31 cellular contexts compared by ENCODE assay signal in the genomic region with DNA sequence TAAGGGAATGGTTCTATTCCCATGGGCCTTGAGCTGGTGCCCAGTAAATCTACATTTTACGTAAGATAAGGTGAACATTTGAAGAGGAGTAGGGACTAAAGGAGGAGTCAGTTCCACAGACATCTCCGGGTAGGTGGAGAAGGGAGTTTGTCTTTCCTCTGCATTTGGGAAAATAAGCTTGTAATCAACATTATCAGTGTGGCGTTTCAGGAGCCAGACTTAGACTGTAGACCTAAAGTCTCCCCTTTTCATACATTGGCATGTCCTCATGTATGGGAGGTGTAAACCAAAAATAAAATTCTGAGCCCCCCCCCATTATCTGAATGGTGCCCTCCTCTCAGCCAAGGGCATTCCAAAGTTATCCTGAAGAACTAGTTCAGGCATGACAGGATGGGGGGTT. TPM values are rescaled to one million over a fixed set of nuclear protein-coding genes. Genes with fewer than 3 reads are reported as not detected.
A peak's percentile ranks its signal among the peaks of the same experiment; 100 is the strongest.
DNase-seq lines count a peak whose midpoint lies in the region; ATAC-seq, FAIRE-seq and TF ChIP-seq lines count a peak whose summit lies in the region.
"Had no signal": no experiment of that assay in that cellular context is flagged by ENCODE, and none has a peak within 500 bp of the region (broad histone marks: within the 10 kb centered on the region; RNA-seq: fewer than 3 reads in every experiment).

No MANE protein-coding gene starts in this region.

- H3K27me3 ChIP-seq in HUES48 (ENCODE audit: control insufficient read depth, insufficient read depth, low read length) (no peaks in the 10 kb centered on the region), endodermal cell (ENCODE audit: control insufficient read depth, insufficient read depth, low read length, poor library complexity, severe bottlenecking) (no peaks in the 10 kb centered on the region)
- H3K27me3 ChIP-seq: dorsolateral prefrontal cortex, neutrophil, upper lobe of right lung had no signal

- peaks cover 90% of the 10 kb centered on the region for H3K4me1 ChIP-seq in A549
- H3K4me1 ChIP-seq in HUES48 (ENCODE audit: control insufficient read depth, insufficient read depth, low read length), result peaks cover 37% of the 10 kb centered on the region
- peaks cover 57% of the 10 kb centered on the region for H3K4me1 ChIP-seq in endodermal cell (ENCODE audit: control insufficient read depth, insufficient read depth, low read length)
- H3K4me1 ChIP-seq: psoas muscle had no signal

- ATAC-seq in A549, result no peak
- ATAC-seq in HG03469 (IDR thresholded peaks at IDR 0.05; ENCODE audit: unreplicated experiment), result no peak
- no peak for ATAC-seq in stimulated activated naive CD8-positive, alpha-beta T cell treated with anti-CD3 and anti-CD28 coated beads, Interleukin-15, amount 100 ng/mL, for 72 hours
- ATAC-seq: activated CD8-positive, alpha-beta T cell treated with anti-CD3 and anti-CD28 coated beads for 36 hours; CD8-positive, alpha-beta T cell; psoas muscle; Right ventricle myocardium inferior had no signal

- DNase-seq in A549 (ENCODE audit: low read depth in 1 of 2, low spot score in 1 of 2), result no peak
- DNase-seq in endodermal cell, result no peak
- no peak for DNase-seq in osteocyte (ENCODE audit: extremely low spot score, unreplicated experiment)
- no peak for DNase-seq in stimulated activated naive CD8-positive, alpha-beta T cell treated with anti-CD3 and anti-CD28 coated beads, Interleukin-15, amount 100 ng/mL, for 72 hours
- no peak for DNase-seq in NCI-H2107 (lab: John Stamatoyannopoulos, UW)
- DNase-seq in ACHN, result no peak
- DNase-seq: activated CD4-positive, alpha-beta T cell treated with anti-CD3 and anti-CD28 coated beads for 1 hour; activated CD8-positive, alpha-beta memory T cell treated with anti-CD3 and anti-CD28 coated beads, Interleukin-2, amount 50 U/mL, for 48 hours; activated CD8-positive, alpha-beta T cell treated with anti-CD3 and anti-CD28 coated beads for 36 hours; activated naive CD4-positive, alpha-beta T cell treated with Interleukin-2 at 50 U/mL for 16 hours; CD8-positive, alpha-beta T cell; cerebellar nuclear complex; dorsolateral prefrontal cortex; IMR-90; MV-4-11; NCI-H1436; NCI-H2081 treated with DMSO at 0.1 percent for 48 hours; psoas muscle; stimulated activated CD4-positive, alpha-beta T cell treated with anti-CD3 and anti-CD28 coated beads, Interleukin-15, amount 100 ng/mL, for 24 hours; stimulated activated CD4-positive, alpha-beta T cell treated with anti-CD3 and anti-CD28 coated beads, Interleukin-4, amount 100 ng/mL, for 4 hours; substantia nigra; T-helper 2 cell; upper lobe of right lung had no signal

- no peak for TF ChIP-seq POLR2A in A549 (IDR thresholded peaks at IDR 0.05; ENCODE audit: low read length)

- H3K27ac Mint-ChIP-seq in endodermal cell, result peak overlapping the region; percentile 54
- peak overlapping the region; percentile 16 for H3K27ac Mint-ChIP-seq in osteocyte (ENCODE audit: unreplicated experiment)
- H3K27ac Mint-ChIP-seq in stimulated activated naive CD8-positive, alpha-beta T cell treated with anti-CD3 and anti-CD28 coated beads, Interleukin-15, amount 100 ng/mL, for 72 hours, result peak overlapping the region in 1 of 2 donors; percentile 62
- H3K27ac Mint-ChIP-seq: activated CD8-positive, alpha-beta T cell treated with anti-CD3 and anti-CD28 coated beads for 36 hours; activated T-helper 1 cell treated with anti-CD3 and anti-CD28 coated beads, Interleukin-12 subunit alpha, Interleukin-12 subunit beta, Interleukin-2, Interleukin-4 antibody, amounts not matched to agents 30 ng/mL and 10 ng/mL and 1 ng/mL, durations not matched to agents 14 hours and 24 hours and 36 hours; B cell; CD8-positive, alpha-beta T cell had no signal

- H3K27ac ChIP-seq in A549, result peak overlapping the region; percentile 22 to 89; a peak in 4 of 6 replicates
- peak overlapping the region; percentile 40 for H3K27ac ChIP-seq in HUES48 (ENCODE audit: low read depth, low read length)
- peak overlapping the region; percentile 0 for H3K27ac ChIP-seq in endodermal cell (ENCODE audit: low read depth, low read length)
- H3K27ac ChIP-seq: neutrophil, psoas muscle, upper lobe of right lung had no signal

- no peaks in the 10 kb centered on the region for H3K27me3 Mint-ChIP-seq in endodermal cell (ENCODE audit: insufficient read depth)
- no peaks in the 10 kb centered on the region for H3K27me3 Mint-ChIP-seq in osteocyte (ENCODE audit: unreplicated experiment)
- H3K27me3 Mint-ChIP-seq in stimulated activated naive CD8-positive, alpha-beta T cell treated with anti-CD3 and anti-CD28 coated beads, Interleukin-15, amount 100 ng/mL, for 72 hours, result no peaks in the 10 kb centered on the region
- H3K27me3 Mint-ChIP-seq: activated CD8-positive, alpha-beta T cell treated with anti-CD3 and anti-CD28 coated beads for 36 hours had no signal

- no peak for TF ChIP-seq EP300 in A549 (IDR thresholded peaks at IDR 0.05)

- no peaks in the 10 kb centered on the region for H3K9me3 Mint-ChIP-seq in endodermal cell
- no peaks in the 10 kb centered on the region for H3K9me3 Mint-ChIP-seq in osteocyte (ENCODE audit: unreplicated experiment)
- H3K9me3 Mint-ChIP-seq in stimulated activated naive CD8-positive, alpha-beta T cell treated with anti-CD3 and anti-CD28 coated beads, Interleukin-15, amount 100 ng/mL, for 72 hours, result no peaks in the 10 kb centered on the region
- H3K9me3 Mint-ChIP-seq: activated CD8-positive, alpha-beta T cell treated with anti-CD3 and anti-CD28 coated beads for 36 hours; activated T-helper 1 cell treated with anti-CD3 and anti-CD28 coated beads, Interleukin-12 subunit alpha, Interleukin-12 subunit beta, Interleukin-2, Interleukin-4 antibody, amounts not matched to agents 30 ng/mL and 10 ng/mL and 1 ng/mL, durations not matched to agents 14 hours and 24 hours and 36 hours; CD8-positive, alpha-beta T cell had no signal

- no peaks in the 10 kb centered on the region for H3K36me3 ChIP-seq in HUES48 (ENCODE audit: control insufficient read depth, insufficient read depth, low read length)
- peaks cover 7% of the 10 kb centered on the region for H3K36me3 ChIP-seq in endodermal cell (ENCODE audit: control insufficient read depth, insufficient read depth, low read length)
- H3K36me3 ChIP-seq: neutrophil, upper lobe of right lung had no signal

- H3K4me2 ChIP-seq in A549, result peak overlapping the region; percentile 17; the same call in 1 of the 3 replicates

- H3K4me3 ChIP-seq in A549 (no peak overlapping the region), HUES48 (ENCODE audit: low read depth, low read length) (no peak overlapping the region), endodermal cell (ENCODE audit: low read length) (peak overlapping the region; percentile 54)
- H3K4me3 ChIP-seq: dorsolateral prefrontal cortex, psoas muscle, upper lobe of right lung had no signal

- POLR2A ChIA-PET in A549 (lab: Yijun Ruan, JAX), result no interaction called here

- H3K9me3 ChIP-seq in A549 (no peaks in the 10 kb centered on the region), HUES48 (ENCODE audit: control insufficient read depth, insufficient read depth, low read length) (no peaks in the 10 kb centered on the region), endodermal cell (ENCODE audit: control insufficient read depth, low read length) (no peaks in the 10 kb centered on the region)
- H3K9me3 ChIP-seq: neutrophil, psoas muscle, upper lobe of right lung had no signal

- TF ChIP-seq RAD21 in A549 (conservative IDR thresholded peaks at IDR 0.05 in 1 of 2, IDR thresholded peaks at IDR 0.05 in 1 of 2), result no peak

- 85% methylated on average over 3 of the region's 3 CpGs for WGBS in A549 (ENCODE audit: missing lambda C conversion rate)
- 86 to 100% methylated on average over 2 to 3 of the region's 3 CpGs for WGBS in endodermal cell (ENCODE audit: insufficient coverage in 1 of 2, insufficient read length in 1 of 2), 2 experiments

- H3K9ac ChIP-seq in HUES48 (ENCODE audit: low read depth, low read length) (no peak overlapping the region), endodermal cell (ENCODE audit: extremely low read depth, low read length, poor library complexity, severe bottlenecking) (no peak overlapping the region)

- H3K4me1 Mint-ChIP-seq in endodermal cell (peaks cover 60% of the 10 kb centered on the region), osteocyte (ENCODE audit: unreplicated experiment) (peaks cover 54% of the 10 kb centered on the region)
- H3K4me1 Mint-ChIP-seq in stimulated activated naive CD8-positive, alpha-beta T cell treated with anti-CD3 and anti-CD28 coated beads, Interleukin-15, amount 100 ng/mL, for 72 hours, result peaks cover 8% of the 10 kb centered on the region

- H3K36me3 Mint-ChIP-seq in endodermal cell (ENCODE audit: low read depth) (peaks cover 17% of the 10 kb centered on the region), osteocyte (ENCODE audit: unreplicated experiment) (peaks cover 1% of the 10 kb centered on the region)
- H3K36me3 Mint-ChIP-seq: CD8-positive, alpha-beta T cell had no signal

- TF ChIP-seq CTCF in A549 (IDR thresholded peaks at IDR 0.05) (no peak), endodermal cell (conservative IDR thresholded peaks at IDR 0.05) (no peak), osteocyte (IDR thresholded peaks at IDR 0.05) (no peak)

- peak overlapping the region; percentile 1 for H3K4me3 Mint-ChIP-seq in endodermal cell
- H3K4me3 Mint-ChIP-seq in osteocyte (ENCODE audit: unreplicated experiment), result no peak overlapping the region
- H3K4me3 Mint-ChIP-seq in stimulated activated naive CD8-positive, alpha-beta T cell treated with anti-CD3 and anti-CD28 coated beads, Interleukin-15, amount 100 ng/mL, for 72 hours, result no peak overlapping the region
- H3K4me3 Mint-ChIP-seq: activated CD8-positive, alpha-beta T cell treated with anti-CD3 and anti-CD28 coated beads for 36 hours; activated T-helper 1 cell treated with anti-CD3 and anti-CD28 coated beads, Interleukin-12 subunit alpha, Interleukin-12 subunit beta, Interleukin-2, Interleukin-4 antibody, amounts not matched to agents 30 ng/mL and 10 ng/mL and 1 ng/mL, durations not matched to agents 14 hours and 24 hours and 36 hours; B cell; CD8-positive, alpha-beta T cell had no signal

- FAIRE-seq in A549 (lab: Jason Lieb, UNC), result no peak
- FAIRE-seq: frontal cortex, H54 had no signal

- CTCF ChIA-PET in A549 (lab: Yijun Ruan, JAX), result interaction anchor here (0.6 to 1.5 kb wide), 2 partner anchors 75 to 509 kb away, joined by 3 read pairs; no protein-coding TSS in a partner anchor

- in situ Hi-C loops in ACHN (cut with HindIII; ENCODE audit: low pct_ligation_motif_present, low pct_unique_long_range_greater_than_20kb, low sequenced_read_pairs), result no loop called here

TF ChIP-seq in A549, 52 proteins besides CTCF, POLR2A, EP300 and RAD21 (continues in another document):
- no peak for TF ChIP-seq PHF8 (IDR thresholded peaks at IDR 0.05; ENCODE audit: borderline replicate concordance, low read depth)
- TF ChIP-seq NPAS2 (CRISPR knock-in tag; IDR thresholded peaks at IDR 0.05; ENCODE audit: borderline replicate concordance), result no peak

RNA-seq across cellular contexts. Expression of gene NINL, which starts 40.2 kb away (rescaled TPM):
- polyA plus RNA-seq in A549 (2011; rRNA removed) (15.3 and 22.4 TPM in 2 replicates), A549 (2017; fragmentation: RNase III; extraction: RNeasy Plus Mini Kit Qiagen cat#74134 plus additional on column Dnase treatment) (13.2 to 23.4 TPM (median 20.2 TPM) in 3 replicates)
- polyA plus RNA-seq in A549 (2012; cell fraction: cytosol; rRNA removed), result 20.0 and 20.8 TPM in 2 replicates
- polyA plus RNA-seq in A549 (2012; cell fraction: nucleus; rRNA removed), result 45.7 and 48.9 TPM in 2 replicates
- 13.1 and 20.6 TPM in 2 replicates for polyA minus RNA-seq in A549 (2011; rRNA and poly(A)+ RNA removed)
- total RNA-seq in endodermal cell (100 to 1,000 TPM in 1 of 2 donors, 10 to 100 TPM in 1; 78.5 to 101 TPM), osteocyte (20.4 and 20.8 TPM in 2 replicates)
- polyA plus RNA-seq in endodermal cell (2013, experiment 1 of 2), result 48.7 TPM
- polyA plus RNA-seq in endodermal cell (2013, experiment 2 of 2), result 43.3 TPM

Comparison
In these comparisons a context has a peak if more than half of its experiments do, and no peak if none do; other contexts are left out.
1. H3K27ac ChIP-seq: peak in every context shown above with its lines; median percentile 56 in A549; 40 in HUES48; 0 in endodermal cell.